Comparison of ENCODE assay signal across 8 cellular contexts in the genomic region with DNA sequence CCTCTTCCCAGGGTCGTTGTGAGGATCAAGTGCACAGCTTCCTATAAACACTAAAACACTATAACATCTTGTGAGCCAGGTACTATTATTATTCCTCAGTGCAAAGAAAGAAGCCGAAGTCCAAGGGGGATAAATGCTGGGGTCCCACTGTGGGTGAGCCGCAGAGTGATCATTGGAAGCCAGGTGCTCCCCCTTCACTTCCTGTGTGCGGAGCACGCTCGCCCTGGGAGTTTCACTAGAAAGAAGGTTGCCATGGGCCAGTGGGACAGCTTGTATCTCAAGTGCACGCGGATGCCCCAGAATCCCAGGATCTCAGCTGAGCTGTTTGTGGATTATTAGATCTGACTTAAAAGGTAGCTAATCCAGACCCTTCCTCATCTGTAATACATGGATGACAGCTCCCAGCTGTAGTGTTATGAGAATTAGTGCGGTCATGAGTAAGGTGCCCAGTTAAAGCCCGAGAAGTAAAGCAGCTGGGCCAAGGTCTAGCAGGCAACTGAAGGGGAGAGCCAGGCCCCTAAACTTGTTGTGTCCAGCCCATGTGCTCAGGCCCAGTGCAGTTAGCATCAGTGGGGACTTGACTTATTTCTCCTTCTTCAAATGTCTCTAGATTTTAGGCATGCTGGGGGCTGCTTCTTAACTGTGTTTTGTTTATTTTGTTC. TPM values are rescaled to one million over a fixed set of nuclear protein-coding genes. Genes with fewer than 3 reads are reported as not detected.
DNase-seq lines count a peak whose midpoint lies in the region; ATAC-seq lines count a peak whose summit lies in the region.

No MANE protein-coding gene starts in this region.

- ATAC-seq in GM18870 (IDR thresholded peaks at IDR 0.05; ENCODE audit: unreplicated experiment) = peak; percentile 27
- ATAC-seq in HG03159 (IDR thresholded peaks at IDR 0.05; ENCODE audit: unreplicated experiment) = no peak

- intact Hi-C loops in activated T-helper 1 cell treated with anti-CD3 and anti-CD28 coated beads, Interleukin-12 subunit alpha, Interleukin-12 subunit beta, Interleukin-2, Interleukin-4 antibody, amounts not matched to agents 30 ng/mL and 10 ng/mL and 1 ng/mL, durations not matched to agents 14 hours and 24 hours and 36 hours (cut with micrococcal nuclease) = loop anchor here (10.0 kb wide), 1 partner anchor 473 kb away; a partner anchor contains a TSS

- peak overlapping the region; percentile 97; the same call in 1 of the 2 replicates for H3K27ac ChIP-seq in ACC112 (ENCODE audit: low read depth, low read length)

- H3K79me2 ChIP-seq in ACC112 (ENCODE audit: control insufficient read depth, insufficient read depth, low read length, unreplicated experiment) = peaks cover 4% of the 10 kb centered on the region

- peak overlapping the region; percentile 93 for H3K4me3 Mint-ChIP-seq in activated T-helper 1 cell treated with anti-CD3 and anti-CD28 coated beads, Interleukin-12 subunit alpha, Interleukin-12 subunit beta, Interleukin-2, Interleukin-4 antibody, amounts not matched to agents 30 ng/mL and 10 ng/mL and 1 ng/mL, durations not matched to agents 14 hours and 24 hours and 36 hours

- no peak overlapping the region for H2AFZ ChIP-seq in ACC112 (ENCODE audit: low read length, unreplicated experiment)

- H3K4me1 Mint-ChIP-seq in activated T-helper 1 cell treated with anti-CD3 and anti-CD28 coated beads, Interleukin-12 subunit alpha, Interleukin-12 subunit beta, Interleukin-2, Interleukin-4 antibody, amounts not matched to agents 30 ng/mL and 10 ng/mL and 1 ng/mL, durations not matched to agents 14 hours and 24 hours and 36 hours (ENCODE audit: low read depth) = peaks cover 16% of the 10 kb centered on the region

- no peaks in the 10 kb centered on the region for H3K4me1 ChIP-seq in ACC112 (ENCODE audit: control insufficient read depth, insufficient read depth, low read length, unreplicated experiment)

- peak overlapping the region; percentile 95 for H3K4me3 ChIP-seq in ACC112 (ENCODE audit: low read depth, low read length)

- H3K36me3 ChIP-seq in ACC112 (ENCODE audit: insufficient read depth, low read length) = no peaks in the 10 kb centered on the region

- H3K27me3 Mint-ChIP-seq in activated T-helper 1 cell treated with anti-CD3 and anti-CD28 coated beads, Interleukin-12 subunit alpha, Interleukin-12 subunit beta, Interleukin-2, Interleukin-4 antibody, amounts not matched to agents 30 ng/mL and 10 ng/mL and 1 ng/mL, durations not matched to agents 14 hours and 24 hours and 36 hours (ENCODE audit: insufficient read depth) = no peaks in the 10 kb centered on the region

- no peaks in the 10 kb centered on the region for H3K9me3 Mint-ChIP-seq in activated T-helper 1 cell treated with anti-CD3 and anti-CD28 coated beads, Interleukin-12 subunit alpha, Interleukin-12 subunit beta, Interleukin-2, Interleukin-4 antibody, amounts not matched to agents 30 ng/mL and 10 ng/mL and 1 ng/mL, durations not matched to agents 14 hours and 24 hours and 36 hours

- no peaks in the 10 kb centered on the region for H3K36me3 Mint-ChIP-seq in activated T-helper 1 cell treated with anti-CD3 and anti-CD28 coated beads, Interleukin-12 subunit alpha, Interleukin-12 subunit beta, Interleukin-2, Interleukin-4 antibody, amounts not matched to agents 30 ng/mL and 10 ng/mL and 1 ng/mL, durations not matched to agents 14 hours and 24 hours and 36 hours (ENCODE audit: low read depth)

- H3K27me3 ChIP-seq in ACC112 (ENCODE audit: insufficient read depth, low read length) = no peaks in the 10 kb centered on the region

- H3K27ac Mint-ChIP-seq in activated T-helper 1 cell treated with anti-CD3 and anti-CD28 coated beads, Interleukin-12 subunit alpha, Interleukin-12 subunit beta, Interleukin-2, Interleukin-4 antibody, amounts not matched to agents 30 ng/mL and 10 ng/mL and 1 ng/mL, durations not matched to agents 14 hours and 24 hours and 36 hours = peak overlapping the region; percentile 98

- peak; percentile 42 for DNase-seq in NCI-H524 treated with DMSO at 0.1 percent for 48 hours (lab: John Stamatoyannopoulos, UW)
- DNase-seq in activated T-helper 1 cell treated with anti-CD3 and anti-CD28 coated beads, Interleukin-12 subunit alpha, Interleukin-12 subunit beta, Interleukin-2, Interleukin-4 antibody, amounts not matched to agents 30 ng/mL and 10 ng/mL and 1 ng/mL, durations not matched to agents 14 hours and 24 hours and 36 hours (ENCODE audit: low spot score) = peak; percentile 28
- DNase-seq in glomerular visceral epithelial cell (ENCODE audit: extremely low spot score) = peak; percentile 22
- peak; percentile 68 for DNase-seq in retina
- DNase-seq in H4 (ENCODE audit: low spot score) = no peak

RNA-seq across cellular contexts. Expression of a gene that starts 0.9 kb away (rescaled TPM):
- 8.6 and 8.8 TPM in 2 replicates for total RNA-seq in activated T-helper 1 cell treated with anti-CD3 and anti-CD28 coated beads, Interleukin-12 subunit alpha, Interleukin-12 subunit beta, Interleukin-2, Interleukin-4 antibody, amounts not matched to agents 30 ng/mL and 10 ng/mL and 1 ng/mL, durations not matched to agents 14 hours and 24 hours and 36 hours
- total RNA-seq in H4 (2014; rRNA removed; shearing (Covaris generic)) = 20.4 and 25.0 TPM in 2 replicates

RNA-seq across cellular contexts. Expression of a gene that starts 1.2 kb away (rescaled TPM):
- 0.16 and 0.78 TPM in 2 replicates for total RNA-seq in activated T-helper 1 cell treated with anti-CD3 and anti-CD28 coated beads, Interleukin-12 subunit alpha, Interleukin-12 subunit beta, Interleukin-2, Interleukin-4 antibody, amounts not matched to agents 30 ng/mL and 10 ng/mL and 1 ng/mL, durations not matched to agents 14 hours and 24 hours and 36 hours
- total RNA-seq in H4 (2014; rRNA removed; shearing (Covaris generic)) = 0.23 and 0.33 TPM in 2 replicates

RNA-seq across cellular contexts. Expression of a gene that starts 24.4 kb away (rescaled TPM):
- total RNA-seq in activated T-helper 1 cell treated with anti-CD3 and anti-CD28 coated beads, Interleukin-12 subunit alpha, Interleukin-12 subunit beta, Interleukin-2, Interleukin-4 antibody, amounts not matched to agents 30 ng/mL and 10 ng/mL and 1 ng/mL, durations not matched to agents 14 hours and 24 hours and 36 hours = 153 and 156 TPM in 2 replicates
- 90.7 and 97.3 TPM in 2 replicates for total RNA-seq in H4 (2014; rRNA removed; shearing (Covaris generic))

RNA-seq across cellular contexts. Expression of a gene that starts 43.4 kb away (rescaled TPM):
- total RNA-seq in activated T-helper 1 cell treated with anti-CD3 and anti-CD28 coated beads, Interleukin-12 subunit alpha, Interleukin-12 subunit beta, Interleukin-2, Interleukin-4 antibody, amounts not matched to agents 30 ng/mL and 10 ng/mL and 1 ng/mL, durations not matched to agents 14 hours and 24 hours and 36 hours = 77.7 and 86.0 TPM in 2 replicates
- 40.7 and 52.1 TPM in 2 replicates for total RNA-seq in H4 (2014; rRNA removed; shearing (Covaris generic))

RNA-seq across cellular contexts. Expression of a gene that starts 48.4 kb away (rescaled TPM):
- total RNA-seq in activated T-helper 1 cell treated with anti-CD3 and anti-CD28 coated beads, Interleukin-12 subunit alpha, Interleukin-12 subunit beta, Interleukin-2, Interleukin-4 antibody, amounts not matched to agents 30 ng/mL and 10 ng/mL and 1 ng/mL, durations not matched to agents 14 hours and 24 hours and 36 hours = 102 and 111 TPM in 2 replicates
- 12.1 and 12.9 TPM in 2 replicates for total RNA-seq in H4 (2014; rRNA removed; shearing (Covaris generic))
